In the genomic region with DNA sequence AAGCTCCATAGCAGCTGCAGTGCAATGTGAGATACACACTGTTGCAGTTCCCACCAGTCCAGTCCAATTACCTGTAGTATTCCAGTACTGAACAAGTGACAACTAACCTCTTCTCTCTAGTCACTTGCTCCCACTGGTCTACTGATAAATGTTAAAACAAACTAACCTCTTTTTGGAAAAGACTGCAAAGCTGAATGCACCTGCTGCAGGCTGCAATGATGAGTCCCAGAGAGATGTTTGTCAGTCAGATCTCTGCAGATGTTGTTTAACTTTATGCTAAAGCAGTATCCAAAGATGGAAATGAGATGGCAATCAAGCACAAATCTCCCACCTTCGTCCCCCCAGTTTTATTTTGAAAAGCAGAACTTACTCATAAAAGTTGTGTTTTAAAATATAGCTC, we compare ENCODE assay signal across 14 cellular contexts. TPM values are rescaled to one million over a fixed set of nuclear protein-coding genes. Genes with fewer than 3 reads are reported as not detected.
DNase-seq lines count a peak whose midpoint lies in the region; ATAC-seq, FAIRE-seq and TF ChIP-seq lines count a peak whose summit lies in the region.
"Had no signal": no experiment of that assay in that cellular context is flagged by ENCODE, and none has a peak within 500 bp of the region (broad histone marks: within the 10 kb centered on the region; RNA-seq: fewer than 3 reads in every experiment).

No MANE protein-coding gene starts in this region.

- peaks cover 5% of the 10 kb centered on the region for H3K4me1 ChIP-seq in endodermal cell (ENCODE audit: control insufficient read depth, insufficient read depth, low read length)
- H3K4me1 ChIP-seq: SJSA1 had no signal

- no peaks in the 10 kb centered on the region for H3K9me3 ChIP-seq in endodermal cell (ENCODE audit: control insufficient read depth, low read length)
- H3K9me3 ChIP-seq: SJSA1 had no signal

- H3K27me3 ChIP-seq in endodermal cell (ENCODE audit: control insufficient read depth, insufficient read depth, low read length, poor library complexity, severe bottlenecking), result no peaks in the 10 kb centered on the region
- H3K27me3 ChIP-seq: SJSA1 had no signal

- H3K27me3 Mint-ChIP-seq in endodermal cell (ENCODE audit: insufficient read depth), result no peaks in the 10 kb centered on the region

- H3K9ac ChIP-seq in endodermal cell (ENCODE audit: extremely low read depth, low read length, poor library complexity, severe bottlenecking), result no peak overlapping the region

- H3K36me3 ChIP-seq in endodermal cell (ENCODE audit: control insufficient read depth, insufficient read depth, low read length), result peaks cover 4% of the 10 kb centered on the region
- H3K36me3 ChIP-seq: SJSA1 had no signal

- peak; percentile 18 for DNase-seq in NCI-H82 (lab: John Stamatoyannopoulos, UW)
- no peak for DNase-seq in NCI-H82 treated with DMSO at 0.1 percent for 48 hours (lab: John Stamatoyannopoulos, UW; ENCODE audit: unreplicated experiment)
- peak; percentile 68 for DNase-seq in NCI-H748 (lab: John Stamatoyannopoulos, UW; ENCODE audit: unreplicated experiment)
- no peak for DNase-seq in endodermal cell
- peak; percentile 55 for DNase-seq in superior temporal gyrus (ENCODE audit: extremely low spot score)
- no peak for DNase-seq in GM12892 (ENCODE audit: insufficient read length)
- DNase-seq in foreskin melanocyte, result no peak
- DNase-seq: KBM-7, NCI-H1694 treated with DMSO at 0.1 percent for 48 hours had no signal

- H3K4me3 ChIP-seq in endodermal cell (ENCODE audit: low read length), result no peak overlapping the region
- H3K4me3 ChIP-seq: SJSA1 had no signal

- H3K4me3 Mint-ChIP-seq in endodermal cell, result no peak overlapping the region

- peaks cover 2% of the 10 kb centered on the region for H3K36me3 Mint-ChIP-seq in endodermal cell (ENCODE audit: low read depth)

- TF ChIP-seq POLR2A in GM12892 (IDR thresholded peaks at IDR 0.05; ENCODE audit: low read depth, low read length), result no peak

- H3K4me1 Mint-ChIP-seq in endodermal cell, result peaks cover 15% of the 10 kb centered on the region

- peak overlapping the region; percentile 32 for H3K27ac ChIP-seq in endodermal cell (ENCODE audit: low read depth, low read length)
- H3K27ac ChIP-seq: C4-2B, RWPE1, SJSA1 had no signal

- H3K9me3 Mint-ChIP-seq in endodermal cell, result no peaks in the 10 kb centered on the region

- no peak for TF ChIP-seq CTCF in endodermal cell (conservative IDR thresholded peaks at IDR 0.05)

- WGBS in endodermal cell (ENCODE audit: insufficient coverage in 1 of 2, insufficient read length in 1 of 2), 2 experiments, result 67% methylated on average over 1 of the region's 1 CpG; no CpG with 5 or more reads in 1 of the 2 experiments

- no peak for FAIRE-seq in GM12892 (lab: Jason Lieb, UNC)
- FAIRE-seq: H1 had no signal

- no peak for ATAC-seq in activated CD4-positive, CD25-positive, alpha-beta regulatory T cell treated with anti-CD3 and anti-CD28 coated beads, Interleukin-2, amount 50 U/mL, for 24 hours

- H3K27ac Mint-ChIP-seq in endodermal cell, result no peak overlapping the region

RNA-seq across cellular contexts. Expression of gene NOVA1, which starts 7.8 kb away (rescaled TPM):
- total RNA-seq in endodermal cell, result 10 to 100 TPM; 25.4 to 25.5 TPM
- polyA plus RNA-seq in endodermal cell (2013, experiment 1 of 2), result 53.5 TPM
- 48.9 TPM for polyA plus RNA-seq in endodermal cell (2013, experiment 2 of 2)
- polyA plus RNA-seq in GM12892 (2012; ENCODE audit: missing spikeins), result not detected
- total RNA-seq: SJSA1 had no signal

Comparison
In these comparisons a context has a peak if more than half of its experiments do, and no peak if none do; other contexts are left out.
1. DNase-seq: peak in NCI-H82 (single experiment), NCI-H748 (single experiment) and superior temporal gyrus (single experiment); none in NCI-H82 treated with DMSO at 0.1 percent for 48 hours (single experiment), endodermal cell (single experiment), GM12892 (single experiment) and foreskin melanocyte (single experiment).